In genomic region chr4:3302786-3303444, GRCh38 we compare ENCODE assay signal across 12 cellular contexts. TPM values are rescaled to one million over a fixed set of nuclear protein-coding genes. Genes with fewer than 3 reads are reported as not detected.
DNase-seq lines count a peak whose midpoint lies in the region; ATAC-seq and TF ChIP-seq lines count a peak whose summit lies in the region.
"Had no signal": no experiment of that assay in that cellular context is flagged by ENCODE, and none has a peak within 500 bp of the region (broad histone marks: within the 10 kb centered on the region; RNA-seq: fewer than 3 reads in every experiment).

No MANE protein-coding gene starts in this region.

- TF ChIP-seq EP300 in sigmoid colon (IDR thresholded peaks at IDR 0.05), result no peak

- H3K4me1 ChIP-seq in sigmoid colon, result peaks cover 0 to 26% (median 20%) of the 10 kb centered on the region in 4 donors

- H3K27ac Mint-ChIP-seq in stimulated activated naive CD8-positive, alpha-beta T cell treated with anti-CD3 and anti-CD28 coated beads, Interleukin-15, Interleukin-2, amounts not matched to agents 100 ng/mL and 50 ng/mL, for 24 hours, result peak overlapping the region; percentile 75
- H3K27ac Mint-ChIP-seq in immature natural killer cell, result peak overlapping the region; percentile 65 to 93 (median 85)

- peak overlapping the region; percentile 79 for H3K4me3 Mint-ChIP-seq in stimulated activated naive CD8-positive, alpha-beta T cell treated with anti-CD3 and anti-CD28 coated beads, Interleukin-15, Interleukin-2, amounts not matched to agents 100 ng/mL and 50 ng/mL, for 24 hours
- peak overlapping the region; percentile 73 to 89 (median 79) for H3K4me3 Mint-ChIP-seq in immature natural killer cell
- H3K4me3 Mint-ChIP-seq: nephron had no signal

- H3K27me3 Mint-ChIP-seq in stimulated activated naive CD8-positive, alpha-beta T cell treated with anti-CD3 and anti-CD28 coated beads, Interleukin-15, Interleukin-2, amounts not matched to agents 100 ng/mL and 50 ng/mL, for 24 hours, result peaks cover 12% of the 10 kb centered on the region
- peaks cover 9 to 21% (median 13%) of the 10 kb centered on the region in 3 donors for H3K27me3 Mint-ChIP-seq in immature natural killer cell (ENCODE audit: low read depth in 3 of 3)

- no peaks in the 10 kb centered on the region for H3K27me3 ChIP-seq in sigmoid colon

- H3K4me3 ChIP-seq in sigmoid colon, result no peak overlapping the region

- no peaks in the 10 kb centered on the region for H3K36me3 Mint-ChIP-seq in stimulated activated naive CD8-positive, alpha-beta T cell treated with anti-CD3 and anti-CD28 coated beads, Interleukin-15, Interleukin-2, amounts not matched to agents 100 ng/mL and 50 ng/mL, for 24 hours (ENCODE audit: low read depth)
- no peaks in the 10 kb centered on the region for H3K36me3 Mint-ChIP-seq in immature natural killer cell

- TF ChIP-seq CTCF in sigmoid colon (IDR thresholded peaks at IDR 0.05), result no peak

- no peaks in the 10 kb centered on the region for H3K9me3 Mint-ChIP-seq in stimulated activated naive CD8-positive, alpha-beta T cell treated with anti-CD3 and anti-CD28 coated beads, Interleukin-15, Interleukin-2, amounts not matched to agents 100 ng/mL and 50 ng/mL, for 24 hours
- H3K9me3 Mint-ChIP-seq in immature natural killer cell, result peaks cover 0 to 2% (median 0%) of the 10 kb centered on the region in 6 donors

- TF ChIP-seq POLR2A in sigmoid colon (IDR thresholded peaks at IDR 0.05), result no peak

- intact Hi-C loops in sigmoid colon (cut with DNase I), result no loop called here

- no peak for DNase-seq in stimulated activated naive CD8-positive, alpha-beta T cell treated with anti-CD3 and anti-CD28 coated beads, Interleukin-15, Interleukin-2, amounts not matched to agents 100 U/mL and 50 U/mL, for 24 hours
- peak; percentile 30 for DNase-seq in UCSD-AML1 (lab: John Stamatoyannopoulos, UW; ENCODE audit: unreplicated experiment)
- DNase-seq in immature natural killer cell, result peak in 1 of 3 donors; percentile 52
- no peak for DNase-seq in SKM-1 (lab: John Stamatoyannopoulos, UW; ENCODE audit: unreplicated experiment)
- DNase-seq in sigmoid colon, result no peak
- DNase-seq in NCI-H510A (lab: John Stamatoyannopoulos, UW), result no peak
- DNase-seq in NCI-H774 (lab: John Stamatoyannopoulos, UW), result no peak
- DNase-seq: SK-N-SH had no signal

- no peaks in the 10 kb centered on the region for H3K36me3 ChIP-seq in sigmoid colon

- 47 to 76% methylated on average over 16 of the region's 16 CpGs for WGBS in sigmoid colon, 2 donors

- ATAC-seq in stimulated activated naive CD8-positive, alpha-beta T cell treated with anti-CD3 and anti-CD28 coated beads, Interleukin-15, Interleukin-2, amounts not matched to agents 100 U/mL and 50 U/mL, for 24 hours, result no peak
- ATAC-seq: HCT116 had no signal

- no peaks in the 10 kb centered on the region for H3K9me3 ChIP-seq in sigmoid colon
- H3K9me3 ChIP-seq: SK-N-SH had no signal

- no peak overlapping the region for H3K27ac ChIP-seq in sigmoid colon

- peaks cover 53% of the 10 kb centered on the region for H3K4me1 Mint-ChIP-seq in stimulated activated naive CD8-positive, alpha-beta T cell treated with anti-CD3 and anti-CD28 coated beads, Interleukin-15, Interleukin-2, amounts not matched to agents 100 ng/mL and 50 ng/mL, for 24 hours (ENCODE audit: low read depth)
- peaks cover 34 to 49% of the 10 kb centered on the region in 2 donors for H3K4me1 Mint-ChIP-seq in immature natural killer cell

RNA-seq across cellular contexts. Expression of gene RGS12, which starts 10.1 kb away (rescaled TPM):
- polyA plus RNA-seq in immature natural killer cell (1 to 10 TPM in 2 of 3 donors, not detected in 1; 2.5 to 2.7 TPM), sigmoid colon (10 to 100 TPM in 1 of 3 donors, 1 to 10 TPM in 2; 3.0 to 14.6 (median 6.7) TPM)
- total RNA-seq in sigmoid colon, result 10 to 100 TPM; 15.7 to 21.6 (median 17.8) TPM

RNA-seq across cellular contexts. Expression of gene MSANTD1, which starts 54.0 kb away (rescaled TPM):
- polyA plus RNA-seq in immature natural killer cell, result not detected
- total RNA-seq in sigmoid colon, result 1 to 10 TPM in 2 of 4 donors, under 1 TPM in 2; 0.16 to 1.2 (median 0.73) TPM
- polyA plus RNA-seq in sigmoid colon, result under 1 TPM in 2 of 3 donors, not detected in 1; under 0.01 to 0.44 TPM
- total RNA-seq: HT1080 had no signal
